ENCODE assay signal across 1 cellular context in genomic region chr16:14669776-14670175, GRCh38.
TF ChIP-seq lines count a peak whose summit lies in the region.

No MANE protein-coding gene starts in this region.

TF ChIP-seq in HepG2, 621 proteins besides CTCF, POLR2A, EP300 and RAD21:
- TF ChIP-seq ZFP36L1 (CRISPR knock-in tag; IDR thresholded peaks at IDR 0.05), result no peak
- 0 out of 2 replicates have a peak, but pooled peaks have one; percentile 16 for TF ChIP-seq ZNF891 (CRISPR knock-in tag; IDR thresholded peaks at IDR 0.05)
- TF ChIP-seq ZNF121 (CRISPR knock-in tag; IDR thresholded peaks at IDR 0.05), result no peak
- no peak for TF ChIP-seq PAF1 (CRISPR knock-in tag; IDR thresholded peaks at IDR 0.05)
- no peak for TF ChIP-seq ZNF24 (IDR thresholded peaks at IDR 0.05)
- no peak for TF ChIP-seq KDM3A (CRISPR knock-in tag; IDR thresholded peaks at IDR 0.05; ENCODE audit: low read depth)
- TF ChIP-seq, protein P1, sequence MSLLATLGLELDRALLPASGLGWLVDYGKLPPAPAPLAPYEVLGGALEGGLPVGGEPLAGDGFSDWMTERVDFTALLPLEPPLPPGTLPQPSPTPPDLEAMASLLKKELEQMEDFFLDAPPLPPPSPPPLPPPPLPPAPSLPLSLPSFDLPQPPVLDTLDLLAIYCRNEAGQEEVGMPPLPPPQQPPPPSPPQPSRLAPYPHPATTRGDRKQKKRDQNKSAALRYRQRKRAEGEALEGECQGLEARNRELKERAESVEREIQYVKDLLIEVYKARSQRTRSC (CRISPR knock-in tag; IDR thresholded peaks at IDR 0.05; ENCODE audit: low read depth), result no peak
- TF ChIP-seq ZNF687 (CRISPR knock-in tag; IDR thresholded peaks at IDR 0.05), result no peak; the same call in 1 of the 2 replicates
- peak; percentile 69; the same call in 1 of the 2 replicates for TF ChIP-seq HNRNPL (IDR thresholded peaks at IDR 0.05; ENCODE audit: low read depth, low read length)
- no peak for TF ChIP-seq ETV5 (CRISPR knock-in tag; IDR thresholded peaks at IDR 0.05; ENCODE audit: borderline replicate concordance)
- no peak for TF ChIP-seq ZNF790 (CRISPR knock-in tag; IDR thresholded peaks at IDR 0.05; ENCODE audit: borderline replicate concordance)
- TF ChIP-seq, protein P2, sequence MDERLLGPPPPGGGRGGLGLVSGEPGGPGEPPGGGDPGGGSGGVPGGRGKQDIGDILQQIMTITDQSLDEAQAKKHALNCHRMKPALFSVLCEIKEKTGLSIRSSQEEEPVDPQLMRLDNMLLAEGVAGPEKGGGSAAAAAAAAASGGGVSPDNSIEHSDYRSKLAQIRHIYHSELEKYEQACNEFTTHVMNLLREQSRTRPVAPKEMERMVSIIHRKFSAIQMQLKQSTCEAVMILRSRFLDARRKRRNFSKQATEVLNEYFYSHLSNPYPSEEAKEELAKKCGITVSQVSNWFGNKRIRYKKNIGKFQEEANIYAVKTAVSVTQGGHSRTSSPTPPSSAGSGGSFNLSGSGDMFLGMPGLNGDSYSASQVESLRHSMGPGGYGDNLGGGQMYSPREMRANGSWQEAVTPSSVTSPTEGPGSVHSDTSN (CRISPR knock-in tag; IDR thresholded peaks at IDR 0.05), result no peak
- no peak for TF ChIP-seq ZNF761 (CRISPR knock-in tag; conservative IDR thresholded peaks at IDR 0.05)
- TF ChIP-seq TCF7L2 (IDR thresholded peaks at IDR 0.05; ENCODE audit: low read depth, low read length), result no peak
- no peak for TF ChIP-seq NFKBIZ (CRISPR knock-in tag; IDR thresholded peaks at IDR 0.05)
- TF ChIP-seq, protein P3, sequence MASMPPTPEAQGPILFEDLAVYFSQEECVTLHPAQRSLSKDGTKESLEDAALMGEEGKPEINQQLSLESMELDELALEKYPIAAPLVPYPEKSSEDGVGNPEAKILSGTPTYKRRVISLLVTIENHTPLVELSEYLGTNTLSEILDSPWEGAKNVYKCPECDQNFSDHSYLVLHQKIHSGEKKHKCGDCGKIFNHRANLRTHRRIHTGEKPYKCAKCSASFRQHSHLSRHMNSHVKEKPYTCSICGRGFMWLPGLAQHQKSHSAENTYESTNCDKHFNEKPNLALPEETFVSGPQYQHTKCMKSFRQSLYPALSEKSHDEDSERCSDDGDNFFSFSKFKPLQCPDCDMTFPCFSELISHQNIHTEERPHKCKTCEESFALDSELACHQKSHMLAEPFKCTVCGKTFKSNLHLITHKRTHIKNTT (CRISPR knock-in tag; IDR thresholded peaks at IDR 0.05), result no peak
- no peak for TF ChIP-seq ZNF75D (CRISPR knock-in tag; IDR thresholded peaks at IDR 0.05; ENCODE audit: borderline replicate concordance)
- TF ChIP-seq SRSF1 (optimal IDR thresholded peaks at IDR 0.05; ENCODE audit: low read depth, low read length), result no peak
- TF ChIP-seq FOXJ3 (CRISPR knock-in tag; IDR thresholded peaks at IDR 0.05; ENCODE audit: borderline replicate concordance), result no peak
- 0 out of 2 replicates have a peak, but pooled peaks have one; percentile 55 for TF ChIP-seq POLR2G (IDR thresholded peaks at IDR 0.05; ENCODE audit: low read depth, low read length)
- TF ChIP-seq RXRB (CRISPR knock-in tag; IDR thresholded peaks at IDR 0.05; ENCODE audit: borderline replicate concordance), result no peak
- no peak for TF ChIP-seq ZMYM2 (CRISPR knock-in tag; IDR thresholded peaks at IDR 0.05)
- TF ChIP-seq ZSCAN9 (CRISPR knock-in tag; IDR thresholded peaks at IDR 0.05; ENCODE audit: borderline replicate concordance), result no peak
- no peak for TF ChIP-seq ZNF775 (CRISPR knock-in tag; IDR thresholded peaks at IDR 0.05; ENCODE audit: borderline replicate concordance)
- 0 out of 2 replicates have a peak, but pooled peaks have one; percentile 4 for TF ChIP-seq ZBTB39 (CRISPR knock-in tag; IDR thresholded peaks at IDR 0.05)
- TF ChIP-seq ZNF546 (CRISPR knock-in tag; conservative IDR thresholded peaks at IDR 0.05), result no peak
- TF ChIP-seq RBM22 (optimal IDR thresholded peaks at IDR 0.05; ENCODE audit: low read length), result peak; percentile 70
- no peak for TF ChIP-seq MAFK (conservative IDR thresholded peaks at IDR 0.05 in 1 of 2, IDR thresholded peaks at IDR 0.05 in 1 of 2; ENCODE audit: low read length in 2 of 2)
